ENCODE assay signal across 21 cellular contexts in the genomic region with DNA sequence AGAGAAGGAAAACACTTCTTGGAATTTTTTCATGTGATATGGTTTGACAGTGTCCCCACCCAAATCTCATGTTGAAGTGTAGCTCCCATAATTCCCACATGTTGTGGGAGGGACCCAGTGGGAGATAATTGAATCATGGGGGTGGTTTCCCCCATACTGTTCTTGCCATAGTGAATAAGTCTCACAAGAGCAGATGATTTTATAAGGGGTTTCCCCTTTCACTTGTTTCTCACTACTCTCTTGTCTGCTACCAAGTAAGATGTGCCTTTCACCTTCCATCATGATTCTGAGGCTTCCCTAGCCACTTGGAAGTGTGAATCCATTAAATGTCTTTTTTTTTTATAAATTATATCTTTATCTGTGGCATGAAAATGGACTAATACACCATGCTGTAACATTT.
"Had no signal": no experiment of that assay in that cellular context is flagged by ENCODE, and none has a peak within 500 bp of the region (broad histone marks: within the 10 kb centered on the region; RNA-seq: fewer than 3 reads in every experiment).

No MANE protein-coding gene starts in this region.

- DNase-seq: erythroblast; heart left ventricle; hippocampal formation; left colon; left ventricle myocardium superior; mesendoderm; naive B cell; occipital lobe; pancreas; right cardiac atrium; spleen; stimulated activated CD4-positive, alpha-beta T cell treated with anti-CD3 and anti-CD28 coated beads, Interleukin-15, amount 100 ng/mL, for 24 hours; stimulated activated CD4-positive, alpha-beta T cell treated with anti-CD3 and anti-CD28 coated beads, Interleukin-1b, Interleukin-23, amount 100 ng/mL, for 48 hours; stimulated activated CD4-positive, alpha-beta T cell treated with anti-CD3 and anti-CD28 coated beads, Interleukin-4, amount 100 ng/mL, for 24 hours; stimulated activated naive B cell treated with anti-CD40 and anti-IgM and Interleukin-4, amounts not matched to agents 10 μg/mL and 1 μg/mL and 100 μg/mL, for 72 hours; stimulated activated naive CD8-positive, alpha-beta T cell treated with anti-CD3 and anti-CD28 coated beads, Interleukin-15, amount 100 ng/mL, for 72 hours; testis; upper lobe of right lung had no signal

- ATAC-seq: heart left ventricle; left colon; left ventricle myocardium superior; right cardiac atrium; stimulated activated naive CD8-positive, alpha-beta T cell treated with anti-CD3 and anti-CD28 coated beads, Interleukin-15, amount 100 ng/mL, for 72 hours; upper lobe of right lung had no signal

- H3K36me3 ChIP-seq: heart left ventricle, pancreas, spleen, tibial nerve, upper lobe of right lung, vagina had no signal

- H3K27ac ChIP-seq: heart left ventricle, pancreas, spleen, testis, tibial nerve, upper lobe of right lung, vagina had no signal

- H3K4me1 ChIP-seq: heart left ventricle, pancreas, spleen, testis, tibial nerve, upper lobe of right lung, vagina had no signal

- H3K4me3 ChIP-seq: heart left ventricle, lung, pancreas, spleen, testis, tibial nerve, upper lobe of right lung, vagina had no signal

- H3K27me3 ChIP-seq: heart left ventricle, pancreas, spleen, testis, tibial nerve, upper lobe of right lung, vagina had no signal

- H3K9me3 ChIP-seq: pancreas, testis, upper lobe of right lung, vagina had no signal
